Comparison of ENCODE assay signal across 12 cellular contexts in the genomic region with DNA sequence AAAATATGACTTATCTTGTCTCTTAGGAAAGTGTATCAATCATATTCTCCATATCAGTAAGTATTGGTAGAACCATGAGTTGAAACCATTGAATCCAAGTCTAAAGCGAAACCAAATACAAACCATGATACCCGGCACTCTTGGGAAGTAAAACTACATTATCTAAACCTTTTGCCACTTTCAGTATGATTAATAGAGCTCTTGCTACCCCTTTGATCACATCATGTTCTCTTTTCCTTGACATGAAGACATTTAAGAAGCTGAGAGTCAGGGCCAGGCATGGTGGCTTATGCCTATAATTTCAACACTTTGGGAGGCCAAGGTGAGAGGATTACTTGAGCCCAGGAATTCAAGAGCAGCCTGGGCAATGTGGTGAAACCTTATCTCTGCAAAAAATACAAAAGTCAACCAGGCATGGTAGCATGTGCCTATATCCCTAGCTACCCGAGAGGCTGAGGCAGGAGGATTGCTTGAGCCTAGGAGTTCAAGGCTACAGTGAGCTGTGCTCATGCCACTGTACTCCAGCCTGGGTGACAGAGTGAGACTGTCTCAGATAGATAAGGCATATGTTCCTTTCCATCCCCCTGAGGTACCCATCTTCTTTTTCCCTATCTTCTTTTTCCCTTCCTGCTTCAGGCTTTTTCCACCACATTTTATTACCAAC. TPM values are rescaled to one million over a fixed set of nuclear protein-coding genes. Genes with fewer than 3 reads are reported as not detected.
DNase-seq lines count a peak whose midpoint lies in the region; ATAC-seq and TF ChIP-seq lines count a peak whose summit lies in the region.
"Had no signal": no experiment of that assay in that cellular context is flagged by ENCODE, and none has a peak within 500 bp of the region (broad histone marks: within the 10 kb centered on the region; RNA-seq: fewer than 3 reads in every experiment).

No MANE protein-coding gene starts in this region.

- POLR2A ChIA-PET in CD4-positive, alpha-beta T cell (lab: Charles Lee) = no interaction called here

- H3K27ac ChIP-seq in CD4-positive, alpha-beta T cell (ENCODE audit: low read depth, low read length) = no peak overlapping the region
- H3K27ac ChIP-seq: 22Rv1, thyroid gland had no signal

- ATAC-seq in activated CD4-positive, CD25-positive, alpha-beta regulatory T cell treated with anti-CD3 and anti-CD28 coated beads, Interleukin-2, amount 50 U/mL, for 24 hours = peak; percentile 77 to 93
- peak; percentile 84 for ATAC-seq in GM21529 (IDR thresholded peaks at IDR 0.05; ENCODE audit: unreplicated experiment)
- peak; percentile 76 for ATAC-seq in HG03457 (IDR thresholded peaks at IDR 0.05; ENCODE audit: unreplicated experiment)
- no peak for ATAC-seq in CD4-positive, alpha-beta T cell (ENCODE audit: poor library complexity)

- H3K4me3 Mint-ChIP-seq in CD4-positive, alpha-beta T cell = no peak overlapping the region

- H3K9me3 Mint-ChIP-seq in CD4-positive, alpha-beta T cell = no peaks in the 10 kb centered on the region

- no peak overlapping the region for H3K27ac Mint-ChIP-seq in CD4-positive, alpha-beta T cell

- no peak for DNase-seq in activated CD4-positive, CD25-positive, alpha-beta regulatory T cell (lab: John Stamatoyannopoulos, UW)
- peak; percentile 45 to 72 for DNase-seq in erythroblast (lab: John Stamatoyannopoulos, UW)
- no peak for DNase-seq in DMS79 treated with DMSO at 0.1 percent for 48 hours (lab: John Stamatoyannopoulos, UW)
- DNase-seq in CD4-positive, alpha-beta T cell = no peak
- DNase-seq in GDM1 (lab: John Stamatoyannopoulos, UW) = no peak
- DNase-seq: effector CD4-positive, alpha-beta T cell; KG1; thyroid gland had no signal

- TF ChIP-seq CTCF in CD4-positive, alpha-beta T cell (IDR thresholded peaks at IDR 0.05) = no peak

- CTCF ChIA-PET in CD4-positive, alpha-beta T cell (lab: Charles Lee) = no interaction called here

- H3K27me3 Mint-ChIP-seq in CD4-positive, alpha-beta T cell = no peaks in the 10 kb centered on the region

- H3K4me1 Mint-ChIP-seq in CD4-positive, alpha-beta T cell (ENCODE audit: low read depth) = peaks cover 4% of the 10 kb centered on the region

- TF ChIP-seq POLR2A in erythroblast (IDR thresholded peaks at IDR 0.05; ENCODE audit: low read length) = peak; percentile 29

- H3K36me3 Mint-ChIP-seq in CD4-positive, alpha-beta T cell (ENCODE audit: low read depth) = peaks cover 90% of the 10 kb centered on the region

- H3K27me3 ChIP-seq in CD4-positive, alpha-beta T cell (ENCODE audit: control insufficient read depth, insufficient read depth, low read length) = no peaks in the 10 kb centered on the region
- H3K27me3 ChIP-seq: thyroid gland had no signal

- intact Hi-C loops in CD4-positive, alpha-beta T cell (cut with DNase I, micrococcal nuclease) = no loop called here

- no peaks in the 10 kb centered on the region for H3K9me3 ChIP-seq in CD4-positive, alpha-beta T cell (ENCODE audit: control insufficient read depth, low read length)
- H3K9me3 ChIP-seq: thyroid gland had no signal

RNA-seq across cellular contexts. Expression of gene CEP135, which starts 45.4 kb away (rescaled TPM):
- total RNA-seq in CD4-positive, alpha-beta T cell = 10 to 100 TPM; 19.6 to 21.0 TPM

Comparison
In these comparisons a context has a peak if more than half of its experiments do, and no peak if none do; other contexts are left out.
1. DNase-seq: peak in erythroblast (2 of 2); none in activated CD4-positive, CD25-positive, alpha-beta regulatory T cell (0 of 4), DMS79 treated with DMSO at 0.1 percent for 48 hours (single experiment), CD4-positive, alpha-beta T cell (0 of 10) and GDM1 (single experiment).